Comparison of ENCODE assay signal across 1 cellular context in genomic region chr4:146333187-146333894, GRCh38.
TF ChIP-seq lines count a peak whose summit lies in the region.

No MANE protein-coding gene starts in this region.

TF ChIP-seq in HepG2, 621 proteins besides CTCF, POLR2A, EP300 and RAD21 (continued from another document):
- TF ChIP-seq FUBP1 (CRISPR knock-in tag; IDR thresholded peaks at IDR 0.05; ENCODE audit: borderline replicate concordance) (no peak), ZSCAN30 (CRISPR knock-in tag; IDR thresholded peaks at IDR 0.05) (no peak)
TF ChIP-seq in HepG2: peak in this region for 0.
